In genomic region chr4:74793757-74794340, GRCh38 we compare ENCODE assay signal across 2 cellular contexts.
TF ChIP-seq lines count a peak whose summit lies in the region.

No MANE protein-coding gene starts in this region.

TF ChIP-seq in HEK293, 187 proteins besides CTCF, POLR2A, EP300 and RAD21 (continued from another document):
- TF ChIP-seq PATZ1 (tag by site-specific recombination; IDR thresholded peaks at IDR 0.05) (peak; percentile 61; the same call in 1 of the 2 replicates), ZIC2 (tag by site-specific recombination; IDR thresholded peaks at IDR 0.05) (no peak), YY1 (tag by site-specific recombination; IDR thresholded peaks at IDR 0.05) (no peak), KLF1 (tag by site-specific recombination; IDR thresholded peaks at IDR 0.05) (no peak), ZNF785 (tag by site-specific recombination; IDR thresholded peaks at IDR 0.05) (peak; percentile 90), ZNF335 (tag by site-specific recombination; conservative IDR thresholded peaks at IDR 0.05) (peak; percentile 78)
- TF ChIP-seq, protein P1, sequence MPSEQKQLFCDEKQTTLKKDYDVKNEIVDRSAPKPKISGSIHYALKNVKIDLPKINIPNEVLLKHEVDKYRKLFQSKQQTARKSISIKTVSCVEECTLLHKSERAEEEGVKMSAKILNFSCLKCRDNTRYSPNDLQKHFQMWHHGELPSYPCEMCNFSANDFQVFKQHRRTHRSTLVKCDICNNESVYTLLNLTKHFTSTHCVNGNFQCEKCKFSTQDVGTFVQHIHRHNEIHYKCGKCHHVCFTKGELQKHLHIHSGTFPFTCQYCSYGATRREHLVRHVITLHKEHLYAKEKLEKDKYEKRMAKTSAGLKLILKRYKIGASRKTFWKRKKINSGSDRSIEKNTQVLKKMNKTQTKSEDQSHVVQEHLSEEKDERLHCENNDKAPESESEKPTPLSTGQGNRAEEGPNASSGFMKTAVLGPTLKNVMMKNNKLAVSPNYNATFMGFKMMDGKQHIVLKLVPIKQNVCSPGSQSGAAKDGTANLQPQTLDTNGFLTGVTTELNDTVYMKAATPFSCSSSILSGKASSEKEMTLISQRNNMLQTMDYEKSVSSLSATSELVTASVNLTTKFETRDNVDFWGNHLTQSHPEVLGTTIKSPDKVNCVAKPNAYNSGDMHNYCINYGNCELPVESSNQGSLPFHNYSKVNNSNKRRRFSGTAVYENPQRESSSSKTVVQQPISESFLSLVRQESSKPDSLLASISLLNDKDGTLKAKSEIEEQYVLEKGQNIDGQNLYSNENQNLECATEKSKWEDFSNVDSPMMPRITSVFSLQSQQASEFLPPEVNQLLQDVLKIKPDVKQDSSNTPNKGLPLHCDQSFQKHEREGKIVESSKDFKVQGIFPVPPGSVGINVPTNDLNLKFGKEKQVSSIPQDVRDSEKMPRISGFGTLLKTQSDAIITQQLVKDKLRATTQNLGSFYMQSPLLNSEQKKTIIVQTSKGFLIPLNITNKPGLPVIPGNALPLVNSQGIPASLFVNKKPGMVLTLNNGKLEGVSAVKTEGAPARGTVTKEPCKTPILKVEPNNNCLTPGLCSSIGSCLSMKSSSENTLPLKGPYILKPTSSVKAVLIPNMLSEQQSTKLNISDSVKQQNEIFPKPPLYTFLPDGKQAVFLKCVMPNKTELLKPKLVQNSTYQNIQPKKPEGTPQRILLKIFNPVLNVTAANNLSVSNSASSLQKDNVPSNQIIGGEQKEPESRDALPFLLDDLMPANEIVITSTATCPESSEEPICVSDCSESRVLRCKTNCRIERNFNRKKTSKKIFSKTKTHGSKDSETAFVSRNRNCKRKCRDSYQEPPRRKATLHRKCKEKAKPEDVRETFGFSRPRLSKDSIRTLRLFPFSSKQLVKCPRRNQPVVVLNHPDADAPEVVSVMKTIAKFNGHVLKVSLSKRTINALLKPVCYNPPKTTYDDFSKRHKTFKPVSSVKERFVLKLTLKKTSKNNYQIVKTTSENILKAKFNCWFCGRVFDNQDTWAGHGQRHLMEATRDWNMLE (tag by site-specific recombination; conservative IDR thresholded peaks at IDR 0.05; ENCODE audit: low read depth), result 0 out of 2 replicates have a peak, but pooled peaks have one; percentile 26
- TF ChIP-seq, protein P2, sequence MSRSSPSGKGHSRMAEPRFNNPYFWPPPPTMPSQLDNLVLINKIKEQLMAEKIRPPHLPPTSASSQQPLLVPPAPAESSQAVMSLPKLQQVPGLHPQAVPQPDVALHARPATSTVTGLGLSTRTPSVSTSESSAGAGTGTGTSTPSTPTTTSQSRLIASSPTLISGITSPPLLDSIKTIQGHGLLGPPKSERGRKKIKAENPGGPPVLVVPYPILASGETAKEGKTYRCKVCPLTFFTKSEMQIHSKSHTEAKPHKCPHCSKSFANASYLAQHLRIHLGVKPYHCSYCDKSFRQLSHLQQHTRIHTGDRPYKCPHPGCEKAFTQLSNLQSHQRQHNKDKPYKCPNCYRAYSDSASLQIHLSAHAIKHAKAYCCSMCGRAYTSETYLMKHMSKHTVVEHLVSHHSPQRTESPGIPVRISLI (tag by site-specific recombination; IDR thresholded peaks at IDR 0.05), result no peak
- TF ChIP-seq, protein P3, sequence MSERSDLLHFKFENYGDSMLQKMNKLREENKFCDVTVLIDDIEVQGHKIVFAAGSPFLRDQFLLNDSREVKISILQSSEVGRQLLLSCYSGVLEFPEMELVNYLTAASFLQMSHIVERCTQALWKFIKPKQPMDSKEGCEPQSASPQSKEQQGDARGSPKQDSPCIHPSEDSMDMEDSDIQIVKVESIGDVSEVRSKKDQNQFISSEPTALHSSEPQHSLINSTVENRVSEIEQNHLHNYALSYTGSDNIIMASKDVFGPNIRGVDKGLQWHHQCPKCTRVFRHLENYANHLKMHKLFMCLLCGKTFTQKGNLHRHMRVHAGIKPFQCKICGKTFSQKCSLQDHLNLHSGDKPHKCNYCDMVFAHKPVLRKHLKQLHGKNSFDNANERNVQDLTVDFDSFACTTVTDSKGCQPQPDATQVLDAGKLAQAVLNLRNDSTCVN (tag by site-specific recombination; optimal IDR thresholded peaks at IDR 0.05), result peak; percentile 20

TF ChIP-seq in H1, 55 proteins besides CTCF, POLR2A, EP300 and RAD21 (continued from another document):
- TF ChIP-seq FOSL1 (IDR thresholded peaks at IDR 0.05; ENCODE audit: insufficient read depth, low read depth, low read length) (no peak), JUND (IDR thresholded peaks at IDR 0.05; ENCODE audit: low read length) (no peak), CTBP2 (IDR thresholded peaks at IDR 0.05; ENCODE audit: borderline replicate concordance, insufficient read depth, insufficient read length, low read length) (peak; percentile 50), E2F6 (IDR thresholded peaks at IDR 0.05) (peak; percentile 90), HDAC2 (IDR thresholded peaks at IDR 0.05; ENCODE audit: borderline replicate concordance in 1 of 2, low read depth in 2 of 2, low read length in 2 of 2) (peak in 1 of 2 experiments; percentile 25; a peak in 1 of 4 replicates), RFX5 (IDR thresholded peaks at IDR 0.05; ENCODE audit: borderline replicate concordance, low read depth, low read length) (no peak), TAF1 (IDR thresholded peaks at IDR 0.05; ENCODE audit: low read depth, low read length) (peak; percentile 58), ASH2L (IDR thresholded peaks at IDR 0.05; ENCODE audit: low read length) (peak; percentile 83), BACH1 (IDR thresholded peaks at IDR 0.05; ENCODE audit: low read length) (0 out of 2 replicates have a peak, but pooled peaks have one; percentile 42), CREB1 (IDR thresholded peaks at IDR 0.05) (peak; percentile 49; the same call in 1 of the 2 replicates), SP2 (IDR thresholded peaks at IDR 0.05; ENCODE audit: low read length) (no peak), USF2 (IDR thresholded peaks at IDR 0.05; ENCODE audit: low read length) (peak; percentile 52), SP1 (IDR thresholded peaks at IDR 0.05; ENCODE audit: low read depth, low read length) (no peak), TEAD4 (IDR thresholded peaks at IDR 0.05; ENCODE audit: low read depth, low read length) (peak; percentile 52; the same call in 1 of the 2 replicates), CHD2 (IDR thresholded peaks at IDR 0.05; ENCODE audit: low read length) (no peak), KDM1A (IDR thresholded peaks at IDR 0.05; ENCODE audit: borderline replicate concordance, low read length) (0 out of 2 replicates have a peak, but pooled peaks have one; percentile 36), JUN (IDR thresholded peaks at IDR 0.05; ENCODE audit: low read depth, low read length) (no peak), TAF7 (optimal IDR thresholded peaks at IDR 0.05; ENCODE audit: borderline replicate concordance, low read depth, low read length) (peak; percentile 55), KDM4A (IDR thresholded peaks at IDR 0.05; ENCODE audit: low read depth, low read length, severe bottlenecking) (peak; percentile 98)
- TF ChIP-seq, protein P4, sequence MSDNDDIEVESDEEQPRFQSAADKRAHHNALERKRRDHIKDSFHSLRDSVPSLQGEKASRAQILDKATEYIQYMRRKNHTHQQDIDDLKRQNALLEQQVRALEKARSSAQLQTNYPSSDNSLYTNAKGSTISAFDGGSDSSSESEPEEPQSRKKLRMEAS (IDR thresholded peaks at IDR 0.05), result peak; percentile 83; the same call in 1 of the 2 replicates
